In the genomic region with DNA sequence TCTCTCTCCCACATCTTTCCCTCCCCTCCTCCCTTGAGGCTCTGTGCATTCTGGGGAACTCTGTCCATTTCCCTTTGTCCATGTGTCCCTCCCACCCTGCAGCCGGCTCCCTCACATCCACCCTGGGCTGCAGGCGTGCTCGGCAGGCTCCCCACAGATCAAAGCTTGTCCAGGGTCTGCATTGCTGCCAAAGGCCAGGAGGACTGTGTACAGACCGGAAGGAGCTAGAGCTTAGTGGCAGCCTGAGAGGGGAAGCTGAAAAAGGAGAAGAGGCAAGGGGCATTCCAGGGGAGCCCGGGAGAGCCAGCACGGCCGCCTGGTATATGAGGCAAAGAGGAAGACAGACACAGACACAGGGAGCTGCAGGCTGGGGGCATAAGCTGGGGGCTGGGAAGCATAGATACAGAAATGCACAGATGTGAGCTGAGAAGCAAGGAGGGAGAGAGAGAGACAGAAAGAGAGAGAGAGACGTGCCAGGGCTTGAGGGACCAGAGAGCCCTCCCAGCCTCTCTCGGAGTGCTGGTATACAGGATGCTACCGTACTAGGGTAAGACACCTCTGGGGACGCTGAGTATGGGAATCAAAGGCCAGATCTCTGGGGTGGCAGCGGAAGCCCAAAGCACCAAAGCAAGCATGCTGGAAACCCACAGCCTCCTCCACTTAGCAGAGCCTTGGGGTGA, we compare ENCODE assay signal across 1 cellular context.
TF ChIP-seq lines count a peak whose summit lies in the region.

No MANE protein-coding gene starts in this region.

TF ChIP-seq in IMR-90, 13 proteins besides CTCF, POLR2A, EP300 and RAD21:
- TF ChIP-seq NFE2L2 (IDR thresholded peaks at IDR 0.05; ENCODE audit: low read depth, low read length) (no peak), RFX5 (IDR thresholded peaks at IDR 0.05; ENCODE audit: low read depth, low read length) (no peak), CHD1 (IDR thresholded peaks at IDR 0.05; ENCODE audit: low read depth, low read length) (no peak), RCOR1 (IDR thresholded peaks at IDR 0.05; ENCODE audit: insufficient replicate concordance, low read length) (no peak), MAFK (IDR thresholded peaks at IDR 0.05; ENCODE audit: low read depth, low read length) (no peak), MAZ (IDR thresholded peaks at IDR 0.05; ENCODE audit: borderline replicate concordance, low read depth, low read length) (no peak), BHLHE40 (IDR thresholded peaks at IDR 0.05; ENCODE audit: low read depth, low read length) (no peak), FOS (IDR thresholded peaks at IDR 0.05; ENCODE audit: low read depth, low read length) (no peak)
- TF ChIP-seq, protein P1, sequence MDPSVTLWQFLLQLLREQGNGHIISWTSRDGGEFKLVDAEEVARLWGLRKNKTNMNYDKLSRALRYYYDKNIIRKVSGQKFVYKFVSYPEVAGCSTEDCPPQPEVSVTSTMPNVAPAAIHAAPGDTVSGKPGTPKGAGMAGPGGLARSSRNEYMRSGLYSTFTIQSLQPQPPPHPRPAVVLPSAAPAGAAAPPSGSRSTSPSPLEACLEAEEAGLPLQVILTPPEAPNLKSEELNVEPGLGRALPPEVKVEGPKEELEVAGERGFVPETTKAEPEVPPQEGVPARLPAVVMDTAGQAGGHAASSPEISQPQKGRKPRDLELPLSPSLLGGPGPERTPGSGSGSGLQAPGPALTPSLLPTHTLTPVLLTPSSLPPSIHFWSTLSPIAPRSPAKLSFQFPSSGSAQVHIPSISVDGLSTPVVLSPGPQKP (IDR thresholded peaks at IDR 0.05; ENCODE audit: borderline replicate concordance, low read depth, low read length): no peak
